8 cellular contexts compared by ENCODE assay signal in the genomic region with DNA sequence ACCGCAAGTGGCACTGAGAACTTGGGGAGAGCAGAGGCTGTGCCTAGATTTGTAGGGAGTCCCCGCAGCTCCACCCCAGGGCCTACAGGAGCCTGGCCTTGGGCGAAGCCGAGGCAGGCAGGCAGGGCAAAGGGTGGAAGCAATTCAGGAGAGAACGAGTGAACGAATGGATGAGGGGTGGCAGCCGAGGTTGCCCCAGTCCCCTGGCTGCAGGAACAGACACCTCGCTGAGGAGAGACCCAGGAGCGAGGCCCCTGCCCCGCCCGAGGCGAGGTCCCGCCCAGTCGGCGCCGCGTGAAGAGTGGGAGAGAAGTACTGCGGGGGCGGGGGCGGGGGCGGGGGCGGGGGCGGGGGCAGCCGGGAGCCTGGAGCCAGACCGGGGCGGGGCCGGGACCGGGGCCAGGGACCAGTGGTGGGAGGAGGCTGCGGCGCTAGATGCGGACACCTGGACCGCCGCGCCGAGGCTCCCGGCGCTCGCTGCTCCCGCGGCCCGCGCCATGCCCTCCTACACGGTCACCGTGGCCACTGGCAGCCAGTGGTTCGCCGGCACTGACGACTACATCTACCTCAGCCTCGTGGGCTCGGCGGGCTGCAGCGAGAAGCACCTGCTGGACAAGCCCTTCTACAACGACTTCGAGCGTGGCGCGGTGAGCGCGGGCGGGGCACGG. TPM values are rescaled to one million over a fixed set of nuclear protein-coding genes. Genes with fewer than 3 reads are reported as not detected.
A peak's percentile ranks its signal among the peaks of the same experiment; 100 is the strongest.
DNase-seq lines count a peak whose midpoint lies in the region; ATAC-seq and TF ChIP-seq lines count a peak whose summit lies in the region.

A gene (plus strand): TSS at position 434 of the 668 bp plus-strand sequence. CDS start 64 bp downstream, at position 498.

- CTCF ChIA-PET in Panc1 (lab: Charles Lee) = no interaction called here

- no peak for TF ChIP-seq CTCF in Panc1 (IDR thresholded peaks at IDR 0.05)
- TF ChIP-seq CTCF in brain microvascular endothelial cell (IDR thresholded peaks at IDR 0.05; ENCODE audit: low read depth, low read length, missing control alignments) = no peak

- H3K27me3 ChIP-seq in Panc1 (ENCODE audit: control insufficient read depth, insufficient read depth, low read length) (peaks cover 42% of the 10 kb centered on the region), brain microvascular endothelial cell (replicated peaks) (peaks cover 42% of the 10 kb centered on the region), layer of hippocampus (ENCODE audit: control insufficient read depth, insufficient read depth, low read length) (peaks cover 5% of the 10 kb centered on the region)

- H3K4me3 ChIP-seq in Panc1 (ENCODE audit: low read depth in 2 of 2, low read length in 2 of 2) = peak within 1 kb of the TSS; percentile 29 to 49
- peak within 1 kb of the TSS; percentile 5 for H3K4me3 ChIP-seq in brain microvascular endothelial cell (ENCODE audit: low read depth, low read length)

- no peaks in the 10 kb centered on the region for H3K9me3 Mint-ChIP-seq in stimulated activated naive CD8-positive, alpha-beta T cell treated with anti-CD3 and anti-CD28 coated beads, Interleukin-15, Interleukin-2, amounts not matched to agents 100 ng/mL and 50 ng/mL, for 24 hours

- in situ Hi-C loops in Panc1 (cut with HindIII; ENCODE audit: low pct_unique_long_range_greater_than_20kb, low sequenced_read_pairs) = no loop called here
- in situ Hi-C loops in brain microvascular endothelial cell (cut with HindIII; ENCODE audit: low pct_ligation_motif_present, low sequenced_read_pairs) = no loop called here

- no TSS peak for BruUV-seq in Panc1 (replicated peaks; lab: Mats Ljungman, UMichigan)

- peak within 1 kb of the TSS; percentile 84 for H3K4me3 Mint-ChIP-seq in stimulated activated naive CD8-positive, alpha-beta T cell treated with anti-CD3 and anti-CD28 coated beads, Interleukin-15, Interleukin-2, amounts not matched to agents 100 ng/mL and 50 ng/mL, for 24 hours

- peak; percentile 53 for ATAC-seq in GM19463 (IDR thresholded peaks at IDR 0.05; ENCODE audit: unreplicated experiment)
- ATAC-seq in HG03521 (IDR thresholded peaks at IDR 0.05; ENCODE audit: unreplicated experiment) = peak; percentile 39
- ATAC-seq in Panc1 = peak; percentile 77

- POLR2A ChIA-PET in Panc1 (lab: Charles Lee) = no interaction called here

- no peaks in the 10 kb centered on the region for H3K9me3 ChIP-seq in Panc1 (ENCODE audit: control insufficient read depth, insufficient read depth, low read depth, low read length)

- H3K36me3 Mint-ChIP-seq in stimulated activated naive CD8-positive, alpha-beta T cell treated with anti-CD3 and anti-CD28 coated beads, Interleukin-15, Interleukin-2, amounts not matched to agents 100 ng/mL and 50 ng/mL, for 24 hours (ENCODE audit: low read depth) = no peaks in the 10 kb centered on the region

- intact Hi-C loops in Panc1 (cut with micrococcal nuclease; ENCODE audit: unreplicated experiment) = no loop called here

- peaks cover 43% of the 10 kb centered on the region for H3K4me1 Mint-ChIP-seq in stimulated activated naive CD8-positive, alpha-beta T cell treated with anti-CD3 and anti-CD28 coated beads, Interleukin-15, Interleukin-2, amounts not matched to agents 100 ng/mL and 50 ng/mL, for 24 hours (ENCODE audit: low read depth)

- H3K36me3 ChIP-seq in Panc1 (ENCODE audit: control insufficient read depth, insufficient read depth, low read length) (no peaks in the 10 kb centered on the region), brain microvascular endothelial cell (replicated peaks) (no peaks in the 10 kb centered on the region)

- peaks cover 41% of the 10 kb centered on the region for H3K27me3 Mint-ChIP-seq in stimulated activated naive CD8-positive, alpha-beta T cell treated with anti-CD3 and anti-CD28 coated beads, Interleukin-15, Interleukin-2, amounts not matched to agents 100 ng/mL and 50 ng/mL, for 24 hours

- H3K4me1 ChIP-seq in Panc1 (ENCODE audit: control insufficient read depth, insufficient read depth, low read length) = no peaks in the 10 kb centered on the region

- peak within 1 kb of the TSS; percentile 14 for H3K27ac Mint-ChIP-seq in stimulated activated naive CD8-positive, alpha-beta T cell treated with anti-CD3 and anti-CD28 coated beads, Interleukin-15, Interleukin-2, amounts not matched to agents 100 ng/mL and 50 ng/mL, for 24 hours

- H3K27ac ChIP-seq in Panc1 (ENCODE audit: low read length) (no peak within 1 kb of the TSS), brain microvascular endothelial cell (no peak within 1 kb of the TSS), layer of hippocampus (ENCODE audit: low read depth, low read length) (peak within 1 kb of the TSS; percentile 66)

- peak; percentile 93 for DNase-seq in DMS53 (lab: John Stamatoyannopoulos, UW)
- DNase-seq in Panc1 (ENCODE audit: low read depth, low spot score) = no peak
- no peak for DNase-seq in brain microvascular endothelial cell
- no peak for DNase-seq in GOT3 (lab: John Stamatoyannopoulos, UW)

RNA-seq across cellular contexts. Expression of the gene that starts here (rescaled TPM):
- 0.82 TPM for total RNA-seq in Panc1 (2021; ENCODE audit: unreplicated experiment)
- not detected for polyA plus RNA-seq in Panc1 (2012; ENCODE audit: insufficient read length)

Comparison
In these comparisons a context has a peak if more than half of its experiments do, and no peak if none do; other contexts are left out.
1. Peak in ATAC-seq and H3K4me3 ChIP-seq in Panc1; RNA of the gene not detected or under 1 TPM.